In genomic region chr3:157081681-157082210, GRCh38 we compare ENCODE assay signal across 8 cellular contexts.
A peak's percentile ranks its signal among the peaks of the same experiment; 100 is the strongest.
DNase-seq lines count a peak whose midpoint lies in the region; ATAC-seq, FAIRE-seq and TF ChIP-seq lines count a peak whose summit lies in the region.

No MANE protein-coding gene starts in this region.

- H3K9ac ChIP-seq in H1 (replicated peaks in 1 of 4; ENCODE audit: extremely low read depth in 1 of 4, low read depth in 3 of 4, low read length in 3 of 4): no peak overlapping the region

- peak; percentile 90 for DNase-seq in AG08396 (ENCODE audit: low spot score)
- DNase-seq in activated CD4-positive, alpha-beta T cell treated with anti-CD3 and anti-CD28 coated beads, Interleukin-2, amount 50 U/mL, for 1 hour: peak; percentile 85
- DNase-seq in H1 (ENCODE audit: low read depth in 1 of 2, low spot score in 2 of 2): peak; percentile 86 to 100
- peak; percentile 73 for DNase-seq in middle frontal gyrus (ENCODE audit: extremely low spot score, low spot score)
- peak; percentile 83 for DNase-seq in stimulated activated CD8-positive, alpha-beta memory T cell treated with anti-CD3 and anti-CD28 coated beads, Interleukin-4, amount 100 ng/mL, for 24 hours (ENCODE audit: low read depth)
- DNase-seq in GDM1 (lab: John Stamatoyannopoulos, UW): no peak

- peak; percentile 79 for FAIRE-seq in H1 (lab: Jason Lieb, UNC)

- H3K4me3 ChIP-seq in H1 (ENCODE audit: extremely low read depth in 1 of 4, insufficient read depth in 2 of 4, low read depth in 3 of 4, low read length in 4 of 4): no peak overlapping the region; a peak in 1 of 8 replicates

- H4K5ac ChIP-seq in H1 (ENCODE audit: insufficient read length, low read depth, low read length): no peak overlapping the region

- H3K14ac ChIP-seq in H1 (ENCODE audit: insufficient read length): no peak overlapping the region

- TF ChIP-seq EP300 in H1 (IDR thresholded peaks at IDR 0.05; ENCODE audit: borderline replicate concordance in 1 of 2, low read depth in 2 of 2, low read length in 2 of 2): peak in 1 of 2 experiments; percentile 33; a peak in 1 of 3 replicates

- H3K36me3 ChIP-seq in H1 (ENCODE audit: control insufficient read depth in 2 of 4, insufficient read depth in 4 of 4, low read length in 3 of 4): no peaks in the 10 kb centered on the region

- 16% methylated on average over 14 of the region's 14 CpGs; no CpG with 5 or more reads in 1 of the 2 experiments for WGBS in H1 (ENCODE audit: extremely low coverage in 1 of 2, insufficient coverage in 1 of 2, insufficient read length in 1 of 2, insufficient replicate concordance in 2 of 2, low coverage in 1 of 2, low lambda C conversion rate in 2 of 2, missing lambda C conversion rate in 1 of 2), 2 experiments

- no peaks in the 10 kb centered on the region for H4K20me1 ChIP-seq in H1 (replicated peaks in 1 of 2; ENCODE audit: control insufficient read depth in 1 of 2, insufficient read depth in 2 of 2, low read length in 2 of 2)

- H2BK20ac ChIP-seq in H1 (ENCODE audit: low read length): no peak overlapping the region

- no peaks in the 10 kb centered on the region; the same call in 1 of the 2 replicates for H3K23me2 ChIP-seq in H1 (ENCODE audit: low read depth, low read length)

- peak; percentile 99 to 100 for TF ChIP-seq RAD21 in H1 (IDR thresholded peaks at IDR 0.05 in 1 of 2, conservative IDR thresholded peaks at IDR 0.05 in 1 of 2; ENCODE audit: low read depth in 2 of 2, low read length in 2 of 2)

- peak overlapping the region; percentile 87 for H2AFZ ChIP-seq in H1 (ENCODE audit: low read length)

- ATAC-seq in GM19397 (IDR thresholded peaks at IDR 0.05; ENCODE audit: unreplicated experiment): peak; percentile 75
- ATAC-seq in HG03521 (IDR thresholded peaks at IDR 0.05; ENCODE audit: unreplicated experiment): peak; percentile 72

- H2BK120ac ChIP-seq in H1 (replicated peaks; ENCODE audit: low read depth, low read length): no peak overlapping the region

- H2BK5ac ChIP-seq in H1 (ENCODE audit: low read depth, low read length): no peak overlapping the region

- no peak overlapping the region for H3K18ac ChIP-seq in H1 (ENCODE audit: extremely low read depth, low read length)

- peaks cover 0 to 4% (median 2%) of the 10 kb centered on the region in 4 experiments; a peak in 2 of 7 replicates for H3K4me1 ChIP-seq in H1 (replicated peaks in 1 of 4; ENCODE audit: control insufficient read depth in 3 of 4, insufficient read depth in 4 of 4, low read length in 3 of 4)

- no peak overlapping the region for H3K56ac ChIP-seq in H1 (replicated peaks; ENCODE audit: insufficient read length, low read depth, low read length)

- no peak overlapping the region for H3K27ac ChIP-seq in H1 (ENCODE audit: low read depth, low read length)

- no peak overlapping the region for H3K23ac ChIP-seq in H1 (ENCODE audit: insufficient read length)

- no peaks in the 10 kb centered on the region for H3K79me2 ChIP-seq in H1 (ENCODE audit: control insufficient read depth in 1 of 2, insufficient read depth in 2 of 2, low read length in 2 of 2)

- POLR2A ChIA-PET in H1 (lab: Charles Lee; ENCODE audit: partially characterized antibody): no interaction called here

- H3K79me1 ChIP-seq in H1 (ENCODE audit: low read depth, low read length): no peaks in the 10 kb centered on the region

- H2AK5ac ChIP-seq in H1 (ENCODE audit: low read depth, low read length): no peak overlapping the region

- 0 out of 3 replicates have a peak, but pooled peaks of 1 of the 2 experiments have one; percentile 31 for TF ChIP-seq POLR2A in H1 (IDR thresholded peaks at IDR 0.05; ENCODE audit: control extremely low read depth in 1 of 2, low read depth in 2 of 2, low read length in 2 of 2)

- H2BK12ac ChIP-seq in H1 (ENCODE audit: low read depth, low read length): 0 out of 2 replicates have a peak overlapping the region, but pooled peaks have one; percentile 69

- peak; percentile 92 to 100 (median 95) for TF ChIP-seq CTCF in H1 (IDR thresholded peaks at IDR 0.05; ENCODE audit: control extremely low read depth in 1 of 3, insufficient read depth in 1 of 3, low read depth in 1 of 3, low read length in 3 of 3)

- H3K9me3 ChIP-seq in H1 (ENCODE audit: insufficient read depth in 2 of 2, low read depth in 1 of 2, low read length in 1 of 2): no peaks in the 10 kb centered on the region

- H3K27me3 ChIP-seq in H1 (replicated peaks in 1 of 4; ENCODE audit: control insufficient read depth in 3 of 4, extremely low read depth in 1 of 4, insufficient read depth in 3 of 4, low read length in 3 of 4): peaks cover 0 to 4% (median 0%) of the 10 kb centered on the region in 4 experiments; a peak in 3 of 7 replicates

- CTCF ChIA-PET in H1 (lab: Charles Lee; ENCODE audit: partially characterized antibody): interaction anchor here (0.6 to 56.4 kb wide), 26 partner anchors 10 to 636 kb away, joined by 3 to 1014 read pairs (median 4); partner anchors contain the start of genes SSR3 and TIPARP

- peak overlapping the region in 1 of 2 experiments; percentile 50; a peak in 1 of 4 replicates for H3K4me2 ChIP-seq in H1 (ENCODE audit: insufficient read depth in 1 of 2, low read depth in 2 of 2, low read length in 2 of 2)

- 0 out of 2 replicates have a peak overlapping the region, but pooled peaks have one; percentile 77 for H2BK15ac ChIP-seq in H1 (ENCODE audit: low read length)

- H3K4ac ChIP-seq in H1 (replicated peaks; ENCODE audit: insufficient read length, low read depth, low read length): no peak overlapping the region

- no peak overlapping the region for H4K8ac ChIP-seq in H1 (ENCODE audit: extremely low read depth, insufficient read depth, low read length)

- H4K91ac ChIP-seq in H1 (replicated peaks; ENCODE audit: insufficient read length, low read length): no peak overlapping the region

TF ChIP-seq in H1, 55 proteins besides CTCF, POLR2A, EP300 and RAD21 (continues in another document):
- no peak; a peak in 1 of 4 replicates for TF ChIP-seq SIN3A (conservative IDR thresholded peaks at IDR 0.05 in 1 of 2, IDR thresholded peaks at IDR 0.05 in 1 of 2; ENCODE audit: low read depth in 1 of 2, low read length in 2 of 2)
- TF ChIP-seq SAP30 (IDR thresholded peaks at IDR 0.05; ENCODE audit: insufficient read depth, insufficient replicate concordance, low read length): no peak
- no peak for TF ChIP-seq CHD1 (IDR thresholded peaks at IDR 0.05; ENCODE audit: low read depth, low read length)
- TF ChIP-seq, protein P1, sequence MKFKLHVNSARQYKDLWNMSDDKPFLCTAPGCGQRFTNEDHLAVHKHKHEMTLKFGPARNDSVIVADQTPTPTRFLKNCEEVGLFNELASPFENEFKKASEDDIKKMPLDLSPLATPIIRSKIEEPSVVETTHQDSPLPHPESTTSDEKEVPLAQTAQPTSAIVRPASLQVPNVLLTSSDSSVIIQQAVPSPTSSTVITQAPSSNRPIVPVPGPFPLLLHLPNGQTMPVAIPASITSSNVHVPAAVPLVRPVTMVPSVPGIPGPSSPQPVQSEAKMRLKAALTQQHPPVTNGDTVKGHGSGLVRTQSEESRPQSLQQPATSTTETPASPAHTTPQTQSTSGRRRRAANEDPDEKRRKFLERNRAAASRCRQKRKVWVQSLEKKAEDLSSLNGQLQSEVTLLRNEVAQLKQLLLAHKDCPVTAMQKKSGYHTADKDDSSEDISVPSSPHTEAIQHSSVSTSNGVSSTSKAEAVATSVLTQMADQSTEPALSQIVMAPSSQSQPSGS (IDR thresholded peaks at IDR 0.05; ENCODE audit: low read length): peak; percentile 85; the same call in 1 of the 2 replicates
- no peak for TF ChIP-seq RFX5 (IDR thresholded peaks at IDR 0.05; ENCODE audit: borderline replicate concordance, low read depth, low read length)
- no peak for TF ChIP-seq SRF (IDR thresholded peaks at IDR 0.05; ENCODE audit: low read depth, low read length)
- no peak for TF ChIP-seq HDAC2 (IDR thresholded peaks at IDR 0.05; ENCODE audit: borderline replicate concordance in 1 of 2, low read depth in 2 of 2, low read length in 2 of 2)
- no peak for TF ChIP-seq TAF7 (optimal IDR thresholded peaks at IDR 0.05; ENCODE audit: borderline replicate concordance, low read depth, low read length)
- no peak for TF ChIP-seq SUZ12 (IDR thresholded peaks at IDR 0.05; ENCODE audit: low read length)
- TF ChIP-seq KDM1A (IDR thresholded peaks at IDR 0.05; ENCODE audit: borderline replicate concordance, low read length): no peak
- TF ChIP-seq KDM4A (IDR thresholded peaks at IDR 0.05; ENCODE audit: low read depth, low read length, severe bottlenecking): peak; percentile 22
- TF ChIP-seq TEAD4 (IDR thresholded peaks at IDR 0.05; ENCODE audit: low read depth, low read length): peak; percentile 30; the same call in 1 of the 2 replicates
- no peak for TF ChIP-seq HDAC6 (IDR thresholded peaks at IDR 0.05; ENCODE audit: low read depth, low read length)
- peak; percentile 47; the same call in 1 of the 2 replicates for TF ChIP-seq RBBP5 (IDR thresholded peaks at IDR 0.05; ENCODE audit: borderline replicate concordance, low read depth, low read length)
- TF ChIP-seq TAF1 (IDR thresholded peaks at IDR 0.05; ENCODE audit: low read depth, low read length): peak; percentile 52; the same call in 1 of the 2 replicates
- TF ChIP-seq CEBPB (IDR thresholded peaks at IDR 0.05; ENCODE audit: low read depth, low read length): no peak
- no peak for TF ChIP-seq GABPA (IDR thresholded peaks at IDR 0.05; ENCODE audit: borderline replicate concordance, insufficient read depth, low read length)
- no peak for TF ChIP-seq RXRA (IDR thresholded peaks at IDR 0.05; ENCODE audit: insufficient read depth, low read depth, low read length)
- TF ChIP-seq MAX (IDR thresholded peaks at IDR 0.05): peak; percentile 73
- TF ChIP-seq JUN (IDR thresholded peaks at IDR 0.05; ENCODE audit: low read depth, low read length): no peak
- TF ChIP-seq CBX8 (IDR thresholded peaks at IDR 0.05; ENCODE audit: borderline replicate concordance, low read depth, low read length): no peak
- no peak for TF ChIP-seq NRF1 (IDR thresholded peaks at IDR 0.05; ENCODE audit: low read depth, low read length)
- TF ChIP-seq RNF2 (IDR thresholded peaks at IDR 0.05; ENCODE audit: borderline replicate concordance, low read depth, low read length, missing control alignments, poor library complexity, severe bottlenecking): no peak
- TF ChIP-seq ZNF274 (IDR thresholded peaks at IDR 0.05; ENCODE audit: borderline replicate concordance, extremely low read depth, low read length): no peak
- TF ChIP-seq TBP (IDR thresholded peaks at IDR 0.05; ENCODE audit: low read depth, low read length): no peak
- TF ChIP-seq POLR2AphosphoS5 (IDR thresholded peaks at IDR 0.05; ENCODE audit: low read depth, low read length): no peak
- no peak for TF ChIP-seq KDM5A (IDR thresholded peaks at IDR 0.05; ENCODE audit: low read length)
- TF ChIP-seq EGR1 (IDR thresholded peaks at IDR 0.05; ENCODE audit: borderline replicate concordance, low read depth, low read length): no peak
